In genomic region chr4:23207059-23207458, GRCh38 we compare ENCODE assay signal across 29 cellular contexts.
"Had no signal": no experiment of that assay in that cellular context is flagged by ENCODE, and none has a peak within 500 bp of the region (broad histone marks: within the 10 kb centered on the region; RNA-seq: fewer than 3 reads in every experiment).

No MANE protein-coding gene starts in this region.

- H3K27me3 ChIP-seq: colonic mucosa, dorsolateral prefrontal cortex, esophagus muscularis mucosa, esophagus squamous epithelium, foreskin keratinocyte, gastrocnemius medialis, gastroesophageal sphincter, heart left ventricle, heart right ventricle, hepatocyte had no signal

- H3K4me2 ChIP-seq: hepatocyte had no signal

- H2AFZ ChIP-seq: hepatocyte had no signal

- H3K4me1 ChIP-seq: colonic mucosa, esophagus muscularis mucosa, esophagus squamous epithelium, foreskin keratinocyte, gastrocnemius medialis, gastroesophageal sphincter, heart left ventricle, heart right ventricle had no signal

- FAIRE-seq: colon, endometrium, endothelial cell of umbilical vein, frontal cortex had no signal

- H3K79me2 ChIP-seq: hepatocyte had no signal

- H3K36me3 ChIP-seq: colonic mucosa, esophagus muscularis mucosa, esophagus squamous epithelium, gastrocnemius medialis, gastroesophageal sphincter, heart left ventricle, heart right ventricle had no signal

- ATAC-seq: effector memory CD8-positive, alpha-beta T cell; esophagus mucosa; foreskin keratinocyte; gastrocnemius medialis; gastroesophageal sphincter; heart left ventricle; heart right ventricle had no signal

- H3K4me3 Mint-ChIP-seq: dendritic cell treated with granulocyte-macrophage colony-stimulating factor and Interleukin-4, amounts not matched to agents 40 ng/mL and 50 ng/mL, for 4 days; effector memory CD8-positive, alpha-beta T cell had no signal

- H3K27ac ChIP-seq: colonic mucosa, coronary artery, dorsolateral prefrontal cortex, epithelial cell of prostate, esophagus muscularis mucosa, esophagus squamous epithelium, foreskin keratinocyte, gastrocnemius medialis, gastroesophageal sphincter, heart left ventricle, heart right ventricle, hepatocyte had no signal

- DNase-seq: colonic mucosa; cortex of kidney; dermis blood vessel endothelial cell; dorsolateral prefrontal cortex; effector CD4-positive, alpha-beta T cell; effector CD8-positive, alpha-beta T cell; effector memory CD4-positive, alpha-beta T cell; effector memory CD8-positive, alpha-beta T cell; erythroblast; esophagus squamous epithelium; foreskin fibroblast; foreskin keratinocyte; foreskin melanocyte; gastrocnemius medialis; glutamatergic neuron; head of caudate nucleus; heart left ventricle; heart right ventricle had no signal

- H3K27me3 Mint-ChIP-seq: dendritic cell treated with granulocyte-macrophage colony-stimulating factor and Interleukin-4, amounts not matched to agents 40 ng/mL and 50 ng/mL, for 4 days; effector memory CD8-positive, alpha-beta T cell had no signal

- H3K4me3 ChIP-seq: colonic mucosa, coronary artery, dorsolateral prefrontal cortex, esophagus muscularis mucosa, esophagus squamous epithelium, gastrocnemius medialis, gastroesophageal sphincter, heart left ventricle, heart right ventricle, hepatocyte had no signal

- H3K27ac Mint-ChIP-seq: dendritic cell treated with granulocyte-macrophage colony-stimulating factor and Interleukin-4, amounts not matched to agents 40 ng/mL and 50 ng/mL, for 4 days; effector memory CD8-positive, alpha-beta T cell had no signal

- H3K9me3 ChIP-seq: colonic mucosa had no signal
